20 cellular contexts compared by ENCODE assay signal in the genomic region with DNA sequence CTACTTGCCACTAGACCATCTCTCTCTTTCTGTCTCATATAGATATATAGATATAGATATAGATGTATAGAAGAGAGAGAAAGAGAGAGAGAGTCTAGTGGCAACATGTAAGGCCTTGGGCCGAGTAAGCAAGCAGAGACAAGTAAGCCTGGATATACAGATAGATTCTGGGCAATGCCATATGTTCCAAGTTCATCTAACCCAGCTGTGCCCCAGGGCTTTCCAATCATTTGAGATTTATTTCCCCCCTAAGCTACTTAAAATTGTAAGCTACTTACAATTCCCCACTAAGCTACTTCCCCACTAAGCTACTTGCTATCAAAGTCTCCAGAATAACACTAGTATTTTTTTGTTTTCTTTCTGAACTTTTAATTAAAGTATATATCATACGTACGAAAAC.
DNase-seq lines count a peak whose midpoint lies in the region; ATAC-seq, FAIRE-seq and TF ChIP-seq lines count a peak whose summit lies in the region.
"Had no signal": no experiment of that assay in that cellular context is flagged by ENCODE, and none has a peak within 500 bp of the region (broad histone marks: within the 10 kb centered on the region; RNA-seq: fewer than 3 reads in every experiment).

No MANE protein-coding gene starts in this region.

- intact Hi-C loops in aorta (cut with DNase I) = no loop called here

- H3K36me3 Mint-ChIP-seq in T-helper 17 cell (ENCODE audit: low read depth) = no peaks in the 10 kb centered on the region
- H3K36me3 Mint-ChIP-seq: CD8-positive, alpha-beta T cell had no signal

- no peak overlapping the region for H4K8ac ChIP-seq in neuronal stem cell (ENCODE audit: low read depth, low read length)

- DNase-seq in D721Med (ENCODE audit: insufficient read length, low spot score) (no peak), NCI-H1694 (lab: John Stamatoyannopoulos, UW) (peak; percentile 3), NCI-H82 (lab: John Stamatoyannopoulos, UW) (peak; percentile 97), neuronal stem cell (ENCODE audit: low spot score) (no peak), T-helper 17 cell (no peak), aorta (no peak), NK-92 (lab: John Stamatoyannopoulos, UW; ENCODE audit: unreplicated experiment) (no peak), activated gamma-delta T cell (lab: John Stamatoyannopoulos, UW) (no peak)
- DNase-seq: Calu3; CD8-positive, alpha-beta T cell; DMS79 treated with DMSO at 0.1 percent for 48 hours; GOT3; H7; HFFc6; IMR-90 had no signal

- no peak overlapping the region for H3K4me3 Mint-ChIP-seq in T-helper 17 cell
- H3K4me3 Mint-ChIP-seq: B cell; CD8-positive, alpha-beta T cell; HFFc6 had no signal

- H2BK12ac ChIP-seq in neuronal stem cell (ENCODE audit: low read length) = no peak overlapping the region

- no peak overlapping the region for H3K4me3 ChIP-seq in neuronal stem cell (ENCODE audit: low read length in 2 of 2)
- no peak overlapping the region for H3K4me3 ChIP-seq in aorta (ENCODE audit: low read length in 2 of 2)
- H3K4me3 ChIP-seq: BLaER1 treated with 17β-estradiol and CSF1 and Interleukin-3, amounts not matched to agents 10 nM and 100 nM; GM12878 had no signal

- no peaks in the 10 kb centered on the region for H3K79me1 ChIP-seq in neuronal stem cell (ENCODE audit: low read depth, low read length)

- H3K4ac ChIP-seq in neuronal stem cell (ENCODE audit: low read length) = no peak overlapping the region

- H3K36me3 ChIP-seq in neuronal stem cell (replicated peaks in 1 of 2; ENCODE audit: control insufficient read depth in 2 of 2, insufficient read depth in 2 of 2, low read length in 2 of 2) = no peaks in the 10 kb centered on the region
- H3K36me3 ChIP-seq in aorta (ENCODE audit: control insufficient read depth in 1 of 2, insufficient read depth in 2 of 2, low read length in 1 of 2) = no peaks in the 10 kb centered on the region
- H3K36me3 ChIP-seq: BLaER1 treated with 17β-estradiol and CSF1 and Interleukin-3, amounts not matched to agents 10 nM and 100 nM had no signal

- H3K18ac ChIP-seq in neuronal stem cell (ENCODE audit: low read length) = no peak overlapping the region

- no peak overlapping the region for H2AK5ac ChIP-seq in neuronal stem cell (ENCODE audit: low read depth, low read length)

- no CpG with 5 or more reads among the region's 3 CpGs for WGBS in neuronal stem cell (ENCODE audit: extremely low coverage in 2 of 2, insufficient read length in 2 of 2, insufficient replicate concordance in 1 of 2), 2 donors
- WGBS in aorta, 2 donors = 96 to 100% methylated on average over 3 of the region's 3 CpGs

- no peak overlapping the region for H3K27ac ChIP-seq in neuronal stem cell (replicated peaks; ENCODE audit: low read length)
- H3K27ac ChIP-seq in aorta (ENCODE audit: low read depth in 1 of 2, low read length in 2 of 2) = no peak overlapping the region
- H3K27ac ChIP-seq: BLaER1 treated with 17β-estradiol and CSF1 and Interleukin-3, amounts not matched to agents 10 nM and 100 nM; HL-60 had no signal

- H2BK120ac ChIP-seq in neuronal stem cell (ENCODE audit: low read depth, low read length) = no peak overlapping the region

- H3K23ac ChIP-seq in neuronal stem cell (ENCODE audit: low read depth, low read length, poor library complexity) = no peak overlapping the region

- no peaks in the 10 kb centered on the region for H3K4me1 Mint-ChIP-seq in T-helper 17 cell
- H3K4me1 Mint-ChIP-seq: B cell had no signal

- TF ChIP-seq CTCF in D721Med (IDR thresholded peaks at IDR 0.05; ENCODE audit: insufficient read depth, missing control alignments) = no peak

- no peaks in the 10 kb centered on the region for H3K27me3 ChIP-seq in neuronal stem cell (ENCODE audit: control insufficient read depth in 3 of 3, insufficient read depth in 3 of 3, low read depth in 1 of 3, low read length in 3 of 3)
- H3K27me3 ChIP-seq in aorta (ENCODE audit: control insufficient read depth in 1 of 2, insufficient read depth in 2 of 2, low read length in 1 of 2) = no peaks in the 10 kb centered on the region
- H3K27me3 ChIP-seq: BLaER1 treated with 17β-estradiol and CSF1 and Interleukin-3, amounts not matched to agents 10 nM and 100 nM had no signal

- no peaks in the 10 kb centered on the region for H3K27me3 Mint-ChIP-seq in T-helper 17 cell
- H3K27me3 Mint-ChIP-seq: B cell had no signal

- no peak overlapping the region for H2BK5ac ChIP-seq in neuronal stem cell (ENCODE audit: low read length)

- H2BK15ac ChIP-seq in neuronal stem cell (ENCODE audit: low read length) = no peak overlapping the region

- no peak overlapping the region for H3K4me2 ChIP-seq in neuronal stem cell (ENCODE audit: insufficient read depth, low read length, poor library complexity, severe bottlenecking)
- H3K4me2 ChIP-seq: BLaER1 treated with 17β-estradiol and CSF1 and Interleukin-3, amounts not matched to agents 10 nM and 100 nM had no signal

- no peak overlapping the region for H3K14ac ChIP-seq in neuronal stem cell (ENCODE audit: low read length)

- H3K4me1 ChIP-seq in neuronal stem cell (ENCODE audit: control insufficient read depth in 2 of 2, insufficient read depth in 1 of 2, low read depth in 1 of 2, low read length in 2 of 2) (no peaks in the 10 kb centered on the region), aorta (ENCODE audit: control insufficient read depth in 1 of 2, insufficient read depth in 2 of 2, low read length in 2 of 2) (no peaks in the 10 kb centered on the region)

- H3K9me3 ChIP-seq in neuronal stem cell (replicated peaks in 1 of 2; ENCODE audit: control insufficient read depth in 2 of 2, insufficient read depth in 1 of 2, low read depth in 1 of 2, low read length in 2 of 2) (no peaks in the 10 kb centered on the region), T-helper 17 cell (ENCODE audit: control insufficient read depth, low read length, poor library complexity, severe bottlenecking) (no peaks in the 10 kb centered on the region), aorta (ENCODE audit: control insufficient read depth, low read length) (peaks cover 2% of the 10 kb centered on the region)
- H3K9me3 ChIP-seq: BLaER1 treated with 17β-estradiol and CSF1 and Interleukin-3, amounts not matched to agents 10 nM and 100 nM had no signal

- H3K27ac Mint-ChIP-seq in T-helper 17 cell = no peak overlapping the region
- H3K27ac Mint-ChIP-seq: B cell; CD8-positive, alpha-beta T cell; HFFc6 had no signal

- H2AFZ ChIP-seq in neuronal stem cell (ENCODE audit: low read length) = peak overlapping the region; percentile 11

- H3K9ac ChIP-seq in neuronal stem cell (ENCODE audit: low read depth, low read length, poor library complexity) = no peak overlapping the region
- H3K9ac ChIP-seq: BLaER1 treated with 17β-estradiol and CSF1 and Interleukin-3, amounts not matched to agents 10 nM and 100 nM had no signal

- FAIRE-seq in D721Med (lab: Jason Lieb, UNC) = peak; percentile 97
- FAIRE-seq: GM12878 had no signal

- no peak for ATAC-seq in T-helper 17 cell
- ATAC-seq in aorta (ENCODE audit: low FRiP score) = no peak
- ATAC-seq: CD8-positive, alpha-beta T cell; GM12878; HCT116 had no signal

- no peak overlapping the region for H4K91ac ChIP-seq in neuronal stem cell (ENCODE audit: low read depth, low read length, poor library complexity)

Comparison
In these comparisons a context has a peak if more than half of its experiments do, and no peak if none do; other contexts are left out.
1. DNase-seq: peak in NCI-H1694 (single experiment) and NCI-H82 (single experiment); none in D721Med (single experiment), neuronal stem cell (single experiment), T-helper 17 cell (0 of 3), aorta (0 of 2), NK-92 (single experiment) and activated gamma-delta T cell (single experiment).